ENCODE assay signal across 8 cellular contexts in the genomic region with DNA sequence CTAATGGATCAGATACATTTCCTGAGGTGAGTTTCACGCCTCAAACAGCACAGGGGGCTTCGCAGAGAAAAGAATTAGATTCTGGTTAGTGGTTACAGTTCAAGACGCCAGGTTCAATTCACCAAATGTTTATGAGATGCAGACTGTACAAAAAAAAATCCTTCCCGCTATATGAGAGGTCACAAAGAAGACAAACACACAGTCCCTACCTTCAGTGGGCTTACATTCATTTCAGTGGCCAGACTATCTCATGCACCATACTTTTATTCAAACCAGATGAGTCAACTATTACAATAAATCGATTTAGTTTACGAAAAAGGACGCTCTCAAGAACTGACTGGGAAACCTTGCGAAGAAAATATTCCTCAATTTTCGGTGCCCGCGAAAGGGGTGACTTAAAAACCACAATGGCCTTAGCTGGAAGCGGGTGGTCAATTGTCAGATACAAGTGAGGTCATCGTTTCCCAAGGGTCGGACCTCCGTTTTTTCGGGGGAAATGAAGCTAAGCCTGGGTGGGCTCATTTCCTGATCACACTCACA. TPM values are rescaled to one million over a fixed set of nuclear protein-coding genes. Genes with fewer than 3 reads are reported as not detected.
DNase-seq lines count a peak whose midpoint lies in the region; ATAC-seq, FAIRE-seq and TF ChIP-seq lines count a peak whose summit lies in the region.

No MANE protein-coding gene starts in this region.

- no peaks in the 10 kb centered on the region for H3K9me3 ChIP-seq in RWPE2 (ENCODE audit: severe bottlenecking)
- no peaks in the 10 kb centered on the region for H3K9me3 ChIP-seq in esophagus squamous epithelium
- no peaks in the 10 kb centered on the region for H3K9me3 ChIP-seq in prostate gland

- TF ChIP-seq CTCF in RWPE2 (IDR thresholded peaks at IDR 0.05; ENCODE audit: poor library complexity, severe bottlenecking) (no peak), esophagus squamous epithelium (IDR thresholded peaks at IDR 0.05) (no peak), prostate gland (IDR thresholded peaks at IDR 0.05) (no peak)

- FAIRE-seq in urothelium cell line (lab: Jason Lieb, UNC) = no peak

- 52 to 63% methylated on average over 13 to 16 of the region's 16 CpGs for WGBS in esophagus squamous epithelium, 2 donors
- 43% methylated on average over 16 of the region's 16 CpGs for WGBS in prostate gland

- no peak for TF ChIP-seq POLR2A in esophagus squamous epithelium (IDR thresholded peaks at IDR 0.05)
- TF ChIP-seq POLR2A in prostate gland (IDR thresholded peaks at IDR 0.05) = no peak

- H3K27me3 ChIP-seq in RWPE2 (ENCODE audit: insufficient read depth, poor library complexity, severe bottlenecking) (no peaks in the 10 kb centered on the region), esophagus squamous epithelium (no peaks in the 10 kb centered on the region), prostate gland (replicated peaks; ENCODE audit: insufficient read depth) (no peaks in the 10 kb centered on the region)

- peaks cover 10% of the 10 kb centered on the region for H3K4me1 ChIP-seq in RWPE2 (ENCODE audit: insufficient read depth, poor library complexity, severe bottlenecking)
- peaks cover 4 to 63% (median 20%) of the 10 kb centered on the region in 3 donors for H3K4me1 ChIP-seq in esophagus squamous epithelium
- peaks cover 17% of the 10 kb centered on the region for H3K4me1 ChIP-seq in prostate gland (replicated peaks)

- H3K4me3 ChIP-seq in GM08714 (ENCODE audit: low read length) (peak overlapping the region; percentile 96), RWPE2 (ENCODE audit: severe bottlenecking) (peak overlapping the region; percentile 86), esophagus squamous epithelium (peak overlapping the region; percentile 71 to 97 (median 88)), prostate gland (peak overlapping the region; percentile 57 to 63)

- no peak for ATAC-seq in RWPE2 (ENCODE audit: low read depth)
- no peak for ATAC-seq in GM21367 (IDR thresholded peaks at IDR 0.05; ENCODE audit: unreplicated experiment)
- ATAC-seq in GM18519 (IDR thresholded peaks at IDR 0.05; ENCODE audit: low FRiP score, unreplicated experiment) = no peak

- H3K27ac ChIP-seq in RWPE2 (ENCODE audit: poor library complexity, severe bottlenecking) (peak overlapping the region; percentile 31), esophagus squamous epithelium (peak overlapping the region; percentile 76 to 92 (median 89)), prostate gland (peak overlapping the region in 1 of 2 donors; percentile 45)

- H3K36me3 ChIP-seq in RWPE2 (ENCODE audit: low read depth) = peaks cover 70% of the 10 kb centered on the region
- peaks cover 0 to 51% (median 6%) of the 10 kb centered on the region in 3 donors for H3K36me3 ChIP-seq in esophagus squamous epithelium
- no peaks in the 10 kb centered on the region for H3K36me3 ChIP-seq in prostate gland

- DNase-seq in RWPE2 (ENCODE audit: low spot score) (no peak), esophagus squamous epithelium (lab: John Stamatoyannopoulos, UW) (no peak), prostate gland (ENCODE audit: low spot score) (no peak), urothelium cell line (ENCODE audit: low spot score) (no peak), NCI-H1694 treated with DMSO at 0.1 percent for 48 hours (lab: John Stamatoyannopoulos, UW) (no peak)

- intact Hi-C loops in esophagus squamous epithelium (cut with DNase I) (loop anchor here (10.0 kb wide), 1 partner anchor 138 kb away; no protein-coding TSS in a partner anchor), prostate gland (cut with DNase I) (loop anchor here (5.0 kb wide), 1 partner anchor 131 kb away; no protein-coding TSS in a partner anchor)

RNA-seq across cellular contexts. Expression of gene METTL6, which starts 0.7 kb away (rescaled TPM):
- total RNA-seq in esophagus squamous epithelium (10 to 100 TPM in 2 of 4 donors, 1 to 10 TPM in 2; 5.8 to 16.4 (median 12.9) TPM), prostate gland (10 to 100 TPM; 12.5 to 14.8 TPM)

RNA-seq across cellular contexts. Expression of gene EAF1, which starts 0.7 kb away (rescaled TPM):
- total RNA-seq in esophagus squamous epithelium = 10 to 100 TPM; 15.8 to 23.5 (median 21.0) TPM
- 10 to 100 TPM; 25.5 to 30.9 TPM for total RNA-seq in prostate gland
